Comparison of ENCODE assay signal across 24 cellular contexts in the genomic region with DNA sequence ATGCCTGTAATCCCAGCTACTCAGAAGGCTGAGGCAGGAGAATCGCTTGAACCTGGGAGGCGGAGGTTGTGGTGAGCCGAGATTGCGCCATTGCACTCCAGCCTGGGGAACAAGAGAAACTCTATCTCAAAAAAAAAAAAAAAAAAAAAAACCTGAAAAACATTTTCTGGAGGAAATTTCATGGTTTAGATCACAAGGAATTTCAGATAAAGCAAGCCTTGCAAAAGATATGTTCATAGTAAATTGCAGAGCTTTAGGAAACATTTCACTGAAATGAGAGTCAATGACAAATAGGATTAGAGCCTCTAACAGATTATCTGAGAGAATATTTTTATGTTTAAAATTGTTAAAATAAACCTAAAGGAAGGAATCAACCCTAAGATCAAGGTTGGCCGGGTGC. TPM values are rescaled to one million over a fixed set of nuclear protein-coding genes. Genes with fewer than 3 reads are reported as not detected.
DNase-seq lines count a peak whose midpoint lies in the region; ATAC-seq, FAIRE-seq and TF ChIP-seq lines count a peak whose summit lies in the region.
"Had no signal": no experiment of that assay in that cellular context is flagged by ENCODE, and none has a peak within 500 bp of the region (broad histone marks: within the 10 kb centered on the region; RNA-seq: fewer than 3 reads in every experiment).

No MANE protein-coding gene starts in this region.

- no peak overlapping the region for H3K4me3 ChIP-seq in HEK293 (ENCODE audit: low read depth, low read length)
- H3K4me3 ChIP-seq: MG63, SJSA1 had no signal

- H3K36me3 Mint-ChIP-seq in activated T-cell treated with anti-CD3 and anti-CD28 coated beads, Interleukin-2, amount 50 U/mL, for 4 hours (ENCODE audit: insufficient read depth), result peaks cover 12% of the 10 kb centered on the region

- H3K9me3 Mint-ChIP-seq in activated T-cell treated with anti-CD3 and anti-CD28 coated beads, Interleukin-2, amount 50 U/mL, for 4 hours, result no peaks in the 10 kb centered on the region

- H3K4me3 Mint-ChIP-seq in activated T-cell treated with anti-CD3 and anti-CD28 coated beads, Interleukin-2, amount 50 U/mL, for 4 hours, result peak overlapping the region; percentile 50

- FAIRE-seq in urothelium cell line (lab: Jason Lieb, UNC), result no peak
- FAIRE-seq: GM12891, RCC 7860 had no signal

- H3K9me3 ChIP-seq in HEK293 (ENCODE audit: control insufficient read depth, insufficient read depth, low read depth, low read length), result no peaks in the 10 kb centered on the region
- H3K9me3 ChIP-seq: MG63, SJSA1 had no signal

- H3K27ac ChIP-seq in HEK293 (ENCODE audit: extremely low read depth, low read depth, low read length), result no peak overlapping the region
- H3K27ac ChIP-seq: 22Rv1, C4-2B, SJSA1 had no signal

- H3K4me1 Mint-ChIP-seq in activated T-cell treated with anti-CD3 and anti-CD28 coated beads, Interleukin-2, amount 50 U/mL, for 4 hours (ENCODE audit: low read depth), result peaks cover 70% of the 10 kb centered on the region

- TF ChIP-seq CTCF in HEK293 (tag by site-specific recombination; IDR thresholded peaks at IDR 0.05), result no peak

- H3K27me3 Mint-ChIP-seq in activated T-cell treated with anti-CD3 and anti-CD28 coated beads, Interleukin-2, amount 50 U/mL, for 4 hours (ENCODE audit: low read depth), result no peaks in the 10 kb centered on the region

- CTCF ChIA-PET in HEK293 (lab: Yijun Ruan, JAX), result interaction anchor here (0.6 to 5.8 kb wide), 4 partner anchors 48 to 719 kb away, joined by 3 to 118 read pairs (median 4); no protein-coding TSS in a partner anchor

- peaks cover 47 to 51% of the 10 kb centered on the region in 2 experiments for H3K36me3 ChIP-seq in HEK293 (ENCODE audit: control insufficient read depth in 2 of 2, insufficient read depth in 1 of 2, low read length in 2 of 2)

- H3K4me1 ChIP-seq in HEK293 (ENCODE audit: control insufficient read depth, insufficient read depth, low read length), result peaks cover 15% of the 10 kb centered on the region

- POLR2A ChIA-PET in HEK293 (lab: Yijun Ruan, JAX), result interaction anchor here (0.6 to 2.6 kb wide), 5 partner anchors 12 to 116 kb away, joined by 4 to 10 read pairs (median 7); no protein-coding TSS in a partner anchor

- no peak for ATAC-seq in activated T-cell treated with anti-CD3 and anti-CD28 coated beads, Interleukin-2, amount 50 U/mL, for 4 hours
- ATAC-seq in GM21390 (IDR thresholded peaks at IDR 0.05; ENCODE audit: unreplicated experiment) (no peak), HG03521 (IDR thresholded peaks at IDR 0.05; ENCODE audit: unreplicated experiment) (no peak)
- ATAC-seq: Right ventricle myocardium inferior had no signal

- no peak for DNase-seq in activated T-cell treated with anti-CD3 and anti-CD28 coated beads, Interleukin-2, amount 50 U/mL, for 4 hours
- no peak for DNase-seq in activated T-cell treated with anti-CD3 and anti-CD28 coated beads, Interleukin-2, amount 50 U/mL, for 48 hours
- peak; percentile 77 for DNase-seq in amniotic epithelial cell (ENCODE audit: low read depth)
- DNase-seq in urothelium cell line (ENCODE audit: low spot score), result no peak
- DNase-seq in DMS 273 (lab: John Stamatoyannopoulos, UW; ENCODE audit: unreplicated experiment), result no peak
- DNase-seq: DMS79, GOT3, HCEC 1CT, Kasumi-1, MG63, NCI-H1417 treated with DMSO at 0.1 percent for 48 hours, NCI-H187, NCI-H446, NCI-H526, OCI-M1 had no signal

TF ChIP-seq in HEK293, 187 proteins besides CTCF, POLR2A, EP300 and RAD21:
- TF ChIP-seq, protein P1, sequence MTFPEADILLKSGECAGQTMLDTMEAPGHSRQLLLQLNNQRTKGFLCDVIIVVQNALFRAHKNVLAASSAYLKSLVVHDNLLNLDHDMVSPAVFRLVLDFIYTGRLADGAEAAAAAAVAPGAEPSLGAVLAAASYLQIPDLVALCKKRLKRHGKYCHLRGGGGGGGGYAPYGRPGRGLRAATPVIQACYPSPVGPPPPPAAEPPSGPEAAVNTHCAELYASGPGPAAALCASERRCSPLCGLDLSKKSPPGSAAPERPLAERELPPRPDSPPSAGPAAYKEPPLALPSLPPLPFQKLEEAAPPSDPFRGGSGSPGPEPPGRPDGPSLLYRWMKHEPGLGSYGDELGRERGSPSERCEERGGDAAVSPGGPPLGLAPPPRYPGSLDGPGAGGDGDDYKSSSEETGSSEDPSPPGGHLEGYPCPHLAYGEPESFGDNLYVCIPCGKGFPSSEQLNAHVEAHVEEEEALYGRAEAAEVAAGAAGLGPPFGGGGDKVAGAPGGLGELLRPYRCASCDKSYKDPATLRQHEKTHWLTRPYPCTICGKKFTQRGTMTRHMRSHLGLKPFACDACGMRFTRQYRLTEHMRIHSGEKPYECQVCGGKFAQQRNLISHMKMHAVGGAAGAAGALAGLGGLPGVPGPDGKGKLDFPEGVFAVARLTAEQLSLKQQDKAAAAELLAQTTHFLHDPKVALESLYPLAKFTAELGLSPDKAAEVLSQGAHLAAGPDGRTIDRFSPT (tag by site-specific recombination; IDR thresholded peaks at IDR 0.05), result no peak
- TF ChIP-seq, protein P2, sequence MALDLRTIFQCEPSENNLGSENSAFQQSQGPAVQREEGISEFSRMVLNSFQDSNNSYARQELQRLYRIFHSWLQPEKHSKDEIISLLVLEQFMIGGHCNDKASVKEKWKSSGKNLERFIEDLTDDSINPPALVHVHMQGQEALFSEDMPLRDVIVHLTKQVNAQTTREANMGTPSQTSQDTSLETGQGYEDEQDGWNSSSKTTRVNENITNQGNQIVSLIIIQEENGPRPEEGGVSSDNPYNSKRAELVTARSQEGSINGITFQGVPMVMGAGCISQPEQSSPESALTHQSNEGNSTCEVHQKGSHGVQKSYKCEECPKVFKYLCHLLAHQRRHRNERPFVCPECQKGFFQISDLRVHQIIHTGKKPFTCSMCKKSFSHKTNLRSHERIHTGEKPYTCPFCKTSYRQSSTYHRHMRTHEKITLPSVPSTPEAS (tag by site-specific recombination; IDR thresholded peaks at IDR 0.05), result no peak
- TF ChIP-seq ZNF707 (tag by site-specific recombination; IDR thresholded peaks at IDR 0.05) (no peak), ZFP69B (tag by site-specific recombination; IDR thresholded peaks at IDR 0.05) (no peak), KLF1 (tag by site-specific recombination; IDR thresholded peaks at IDR 0.05) (0 out of 2 replicates have a peak, but pooled peaks have one; percentile 2), SCRT2 (tag by site-specific recombination; IDR thresholded peaks at IDR 0.05) (no peak)

RNA-seq across cellular contexts. Expression of a gene that starts 3.2 kb away (rescaled TPM):
- total RNA-seq in activated T-cell treated with anti-CD3 and anti-CD28 coated beads, Interleukin-2, amount 50 U/mL, for 4 hours, result 100 to 1,000 TPM; 215 to 249 (median 239) TPM

RNA-seq across cellular contexts. Expression of a gene that starts 17.0 kb away (rescaled TPM):
- under 1 TPM in 2 of 3 donors, not detected in 1; 0.23 to 0.29 TPM for total RNA-seq in activated T-cell treated with anti-CD3 and anti-CD28 coated beads, Interleukin-2, amount 50 U/mL, for 4 hours

RNA-seq across cellular contexts. Expression of a gene that starts 51.8 kb away (rescaled TPM):
- not detected for total RNA-seq in activated T-cell treated with anti-CD3 and anti-CD28 coated beads, Interleukin-2, amount 50 U/mL, for 4 hours
- total RNA-seq: Right ventricle myocardium inferior, SJSA1 had no signal

RNA-seq across cellular contexts. Expression of a gene that starts 56.2 kb away (rescaled TPM):
- total RNA-seq in activated T-cell treated with anti-CD3 and anti-CD28 coated beads, Interleukin-2, amount 50 U/mL, for 4 hours, result under 1 TPM in 1 of 3 donors, not detected in 2; 0.21 TPM
- total RNA-seq: Right ventricle myocardium inferior, SJSA1 had no signal

RNA-seq across cellular contexts. Expression of a gene that starts 59.4 kb away (rescaled TPM):
- under 1 TPM in 1 of 3 donors, not detected in 2; 0.05 TPM for total RNA-seq in activated T-cell treated with anti-CD3 and anti-CD28 coated beads, Interleukin-2, amount 50 U/mL, for 4 hours
- total RNA-seq: SJSA1 had no signal
